23 cellular contexts compared by ENCODE assay signal in the genomic region with DNA sequence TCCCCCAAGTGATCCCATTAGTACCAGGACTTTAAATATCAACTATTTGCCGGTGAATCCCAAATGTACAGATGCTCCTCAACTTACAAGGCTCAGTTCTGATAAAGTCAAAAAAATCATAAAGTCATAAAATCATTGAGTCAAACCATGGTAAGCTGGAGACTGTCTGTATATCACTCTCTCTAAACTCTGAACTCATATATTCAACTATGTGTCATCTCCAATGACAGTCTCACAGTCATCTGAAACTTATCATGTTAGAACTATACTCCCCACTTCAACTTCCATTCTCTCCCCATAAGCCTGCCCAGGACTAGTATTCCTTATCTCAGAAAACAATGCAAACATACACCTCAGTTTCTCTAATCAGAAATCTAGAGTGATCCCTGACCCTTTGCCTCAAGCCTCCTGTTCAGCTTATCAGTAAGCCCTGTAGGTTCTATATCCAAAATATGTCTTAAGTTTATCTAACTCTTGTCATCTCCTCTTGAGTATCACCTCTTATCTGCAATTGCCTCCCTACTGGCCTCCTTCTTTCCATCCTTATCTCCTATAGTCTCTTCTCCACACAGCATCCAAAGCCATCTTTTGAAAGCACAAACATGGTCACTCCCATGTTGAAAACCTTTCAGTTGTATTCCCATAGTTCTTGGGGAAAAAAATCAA.
"Had no signal": no experiment of that assay in that cellular context is flagged by ENCODE, and none has a peak within 500 bp of the region (broad histone marks: within the 10 kb centered on the region; RNA-seq: fewer than 3 reads in every experiment).

No MANE protein-coding gene starts in this region.

- H3K9me3 ChIP-seq: body of pancreas, ovary, prostate gland, right atrium auricular region, thyroid gland, upper lobe of right lung had no signal

- H3K27ac Mint-ChIP-seq: activated naive CD4-positive, alpha-beta T cell treated with anti-CD3 and anti-CD28 coated beads for 36 hours; activated naive CD8-positive, alpha-beta T cell treated with anti-CD3 and anti-CD28 coated beads, Interleukin-2, amount 50 U/mL, for 24 hours; dendritic cell treated with granulocyte-macrophage colony-stimulating factor and Interleukin-4, amounts not matched to agents 40 ng/mL and 50 ng/mL, for 4 days; mesothelial cell of epicardium; natural killer cell treated with Interleukin-12 subunit alpha and Interleukin-12 subunit beta and Interleukin-15 and Interleukin-18, amount 100 ng/mL, for 72 hours; stimulated activated naive CD8-positive, alpha-beta T cell treated with anti-CD3 and anti-CD28 coated beads, Interleukin-15, Interleukin-2, amounts not matched to agents 100 ng/mL and 50 ng/mL, for 24 hours; WTC11 had no signal

- H3K4me3 ChIP-seq: body of pancreas, left ventricle myocardium inferior, ovary, prostate gland, right atrium auricular region, thyroid gland, upper lobe of right lung had no signal

- H3K27me3 ChIP-seq: body of pancreas, ovary, right atrium auricular region, thyroid gland, upper lobe of right lung had no signal

- H3K27ac ChIP-seq: body of pancreas, left ventricle myocardium inferior, ovary, prostate gland, right atrium auricular region, thyroid gland, upper lobe of right lung had no signal

- H3K9me3 Mint-ChIP-seq: activated naive CD4-positive, alpha-beta T cell treated with anti-CD3 and anti-CD28 coated beads for 36 hours; activated naive CD8-positive, alpha-beta T cell treated with anti-CD3 and anti-CD28 coated beads, Interleukin-2, amount 50 U/mL, for 24 hours; dendritic cell treated with granulocyte-macrophage colony-stimulating factor and Interleukin-4, amounts not matched to agents 40 ng/mL and 50 ng/mL, for 4 days; natural killer cell treated with Interleukin-12 subunit alpha and Interleukin-12 subunit beta and Interleukin-15 and Interleukin-18, amount 100 ng/mL, for 72 hours; WTC11 had no signal

- DNase-seq: activated CD4-positive, alpha-beta T cell treated with anti-CD3 and anti-CD28 coated beads, Interleukin-2, amount 50 U/mL, for 48 hours; activated effector memory CD4-positive, alpha-beta T cell treated with Interleukin-2 at 50 U/mL for 16 hours; activated naive CD4-positive, alpha-beta T cell treated with anti-CD3 and anti-CD28 coated beads for 36 hours; activated naive CD8-positive, alpha-beta T cell treated with anti-CD3 and anti-CD28 coated beads, Interleukin-2, amount 50 U/mL, for 24 hours; activated T-cell treated with anti-CD3 and anti-CD28 coated beads, Interleukin-2, amount 50 U/mL, for 48 hours; body of pancreas; effector CD4-positive, alpha-beta T cell; foreskin fibroblast; kidney glomerular epithelial cell; left ventricle myocardium inferior; ovary; stimulated activated CD4-positive, alpha-beta T cell treated with anti-CD3 and anti-CD28 coated beads, Interleukin-4, amount 100 ng/mL, for 24 hours; substantia nigra; T-helper 2 cell; thyroid gland; upper lobe of right lung had no signal

- H3K36me3 ChIP-seq: ovary, prostate gland, right atrium auricular region, thyroid gland, upper lobe of right lung had no signal

- ATAC-seq: activated naive CD8-positive, alpha-beta T cell treated with anti-CD3 and anti-CD28 coated beads, Interleukin-2, amount 50 U/mL, for 24 hours; body of pancreas; natural killer cell treated with Interleukin-12 subunit alpha and Interleukin-12 subunit beta and Interleukin-15 and Interleukin-18, amount 100 ng/mL, for 72 hours; upper lobe of right lung; WTC11 had no signal

- H3K36me3 Mint-ChIP-seq: natural killer cell treated with Interleukin-12 subunit alpha and Interleukin-12 subunit beta and Interleukin-15 and Interleukin-18, amount 100 ng/mL, for 72 hours; WTC11 had no signal

- H3K4me1 ChIP-seq: prostate gland, right atrium auricular region had no signal
